In genomic region chr2:27264753-27265535, GRCh38 we compare ENCODE assay signal across 8 cellular contexts. TPM values are rescaled to one million over a fixed set of nuclear protein-coding genes. Genes with fewer than 3 reads are reported as not detected.
A peak's percentile ranks its signal among the peaks of the same experiment; 100 is the strongest.
DNase-seq lines count a peak whose midpoint lies in the region; ATAC-seq and TF ChIP-seq lines count a peak whose summit lies in the region.

No MANE protein-coding gene starts in this region.

- H3K9me3 Mint-ChIP-seq in activated naive CD4-positive, alpha-beta T cell treated with anti-CD3 and anti-CD28 coated beads for 36 hours: no peaks in the 10 kb centered on the region

- H3K9me3 ChIP-seq in DOHH2 (ENCODE audit: control insufficient read depth, insufficient read depth, low read length) (no peaks in the 10 kb centered on the region), SJCRH30 (replicated peaks) (no peaks in the 10 kb centered on the region), prostate gland (no peaks in the 10 kb centered on the region)

- no peaks in the 10 kb centered on the region for H3K79me2 ChIP-seq in DOHH2 (ENCODE audit: control insufficient read depth, low read length)
- H3K79me2 ChIP-seq in KMS-11 (ENCODE audit: insufficient read depth, low read depth): no peaks in the 10 kb centered on the region

- peaks cover 68% of the 10 kb centered on the region for H3K27me3 ChIP-seq in DOHH2 (ENCODE audit: control insufficient read depth, low read length)
- peaks cover 53% of the 10 kb centered on the region for H3K27me3 ChIP-seq in KMS-11 (ENCODE audit: insufficient read depth, low read depth)
- H3K27me3 ChIP-seq in SJCRH30: peaks cover 35% of the 10 kb centered on the region
- H3K27me3 ChIP-seq in prostate gland (replicated peaks; ENCODE audit: insufficient read depth): peaks cover 10% of the 10 kb centered on the region

- CTCF ChIA-PET in activated naive CD4-positive, alpha-beta T cell treated with anti-CD3 and anti-CD28 coated beads for 36 hours (lab: Charles Lee): interaction anchor here (0.6 to 5.1 kb wide), 17 partner anchors 8 to 419 kb away, joined by 3 to 44 read pairs (median 4); partner anchors contain the start of genes KHK and TRIM54

- no peaks in the 10 kb centered on the region for H3K9me2 ChIP-seq in DOHH2 (replicated peaks; ENCODE audit: control insufficient read depth, low read length)

- peak; percentile 80 for ATAC-seq in Right ventricle myocardium superior (ENCODE audit: poor library complexity)
- ATAC-seq in HG02970 (IDR thresholded peaks at IDR 0.05; ENCODE audit: low FRiP score, unreplicated experiment): no peak
- ATAC-seq in HG02642 (IDR thresholded peaks at IDR 0.05; ENCODE audit: poor library complexity, unreplicated experiment): no peak

- H3K9ac ChIP-seq in KMS-11: peak overlapping the region; percentile 37; the same call in 1 of the 2 replicates

- no peaks in the 10 kb centered on the region for H3F3A ChIP-seq in DOHH2 (ENCODE audit: control insufficient read depth, insufficient read depth)

- peak; percentile 73 for TF ChIP-seq CTCF in DOHH2 (IDR thresholded peaks at IDR 0.05; ENCODE audit: low read depth, low read length, poor library complexity, severe bottlenecking)
- TF ChIP-seq CTCF in KMS-11 (conservative IDR thresholded peaks at IDR 0.05; ENCODE audit: low read depth, low read length): peak; percentile 52
- TF ChIP-seq CTCF in prostate gland (IDR thresholded peaks at IDR 0.05): peak in 3 of 4 experiments; percentile 27 to 59 (median 47)

- TF ChIP-seq POLR2A in prostate gland (IDR thresholded peaks at IDR 0.05): no peak

- H3K27ac ChIP-seq in DOHH2 (ENCODE audit: low read depth, low read length) (no peak overlapping the region), KMS-11 (no peak overlapping the region), SJCRH30 (no peak overlapping the region), prostate gland (no peak overlapping the region)

- WGBS in prostate gland: 6% methylated on average over 34 of the region's 56 CpGs

- H3K4me2 ChIP-seq in DOHH2 (ENCODE audit: low read length): peak overlapping the region; percentile 89
- peak overlapping the region; percentile 84 for H3K4me2 ChIP-seq in KMS-11

- H3K36me3 ChIP-seq in DOHH2 (ENCODE audit: control insufficient read depth, low read length): no peaks in the 10 kb centered on the region
- no peaks in the 10 kb centered on the region for H3K36me3 ChIP-seq in KMS-11 (ENCODE audit: insufficient read depth)
- H3K36me3 ChIP-seq in SJCRH30: no peaks in the 10 kb centered on the region
- H3K36me3 ChIP-seq in prostate gland: no peaks in the 10 kb centered on the region

- H3K4me3 ChIP-seq in DOHH2 (ENCODE audit: low read length) (peak overlapping the region; percentile 78), KMS-11 (IDR thresholded peaks at IDR 0.05; ENCODE audit: insufficient read depth, low read depth, low read length) (peak overlapping the region; percentile 18), SJCRH30 (peak overlapping the region; percentile 46), prostate gland (peak overlapping the region in 1 of 2 donors; percentile 6)

- no peak overlapping the region for H3K27ac Mint-ChIP-seq in activated naive CD4-positive, alpha-beta T cell treated with anti-CD3 and anti-CD28 coated beads for 36 hours

- peak overlapping the region; percentile 97 for H2AFZ ChIP-seq in KMS-11 (ENCODE audit: low read depth)

- H3K36me3 Mint-ChIP-seq in activated naive CD4-positive, alpha-beta T cell treated with anti-CD3 and anti-CD28 coated beads for 36 hours (ENCODE audit: low read depth): no peaks in the 10 kb centered on the region

- H3K27me3 Mint-ChIP-seq in activated naive CD4-positive, alpha-beta T cell treated with anti-CD3 and anti-CD28 coated beads for 36 hours (ENCODE audit: low read depth): peaks cover 44% of the 10 kb centered on the region

- peak overlapping the region; percentile 77 for H3K4me3 Mint-ChIP-seq in activated naive CD4-positive, alpha-beta T cell treated with anti-CD3 and anti-CD28 coated beads for 36 hours

- H3K4me1 Mint-ChIP-seq in activated naive CD4-positive, alpha-beta T cell treated with anti-CD3 and anti-CD28 coated beads for 36 hours (ENCODE audit: low read depth): peaks cover 26% of the 10 kb centered on the region

- DNase-seq in SJCRH30 (peak; percentile 82 to 87), Right ventricle myocardium superior (peak; percentile 83), prostate gland (ENCODE audit: low spot score) (peak; percentile 53)
- DNase-seq in activated naive CD4-positive, alpha-beta T cell treated with anti-CD3 and anti-CD28 coated beads for 36 hours: peak; percentile 81

- H4K20me1 ChIP-seq in DOHH2 (ENCODE audit: control insufficient read depth, insufficient read depth, low read depth, low read length) (no peaks in the 10 kb centered on the region), KMS-11 (ENCODE audit: insufficient read depth) (no peaks in the 10 kb centered on the region)

- intact Hi-C loops in activated naive CD4-positive, alpha-beta T cell treated with anti-CD3 and anti-CD28 coated beads for 36 hours (cut with micrococcal nuclease): loop anchor here (1.0 to 5.0 kb wide), 3 partner anchors 15 to 168 kb away; no protein-coding TSS in a partner anchor
- intact Hi-C loops in Right ventricle myocardium superior (cut with DNase I) (no loop called here), prostate gland (cut with DNase I) (no loop called here)

- H3K4me1 ChIP-seq in DOHH2 (ENCODE audit: control insufficient read depth, low read length) (peaks cover 33% of the 10 kb centered on the region), KMS-11 (ENCODE audit: low read depth, poor library complexity, severe bottlenecking) (peaks cover 13% of the 10 kb centered on the region), SJCRH30 (peaks cover 5% of the 10 kb centered on the region; the same call in 1 of the 2 replicates), prostate gland (replicated peaks) (peaks cover 7% of the 10 kb centered on the region)

RNA-seq across cellular contexts. Expression of gene SLC30A3, which starts 2.1 kb away (rescaled TPM):
- total RNA-seq in SJCRH30 (2014; rRNA removed; shearing (Covaris generic)): 4.4 and 4.9 TPM in 2 replicates
- total RNA-seq in activated naive CD4-positive, alpha-beta T cell treated with anti-CD3 and anti-CD28 coated beads for 36 hours: under 1 TPM; 0.55 to 0.67 TPM
- total RNA-seq in Right ventricle myocardium superior: 10.4 TPM
- total RNA-seq in prostate gland: 100 to 1,000 TPM in 1 of 2 donors, not detected in 1; 102 TPM

RNA-seq across cellular contexts. Expression of gene DNAJC5G, which starts 10.3 kb away (rescaled TPM):
- not detected in 2 replicates for total RNA-seq in SJCRH30 (2014; rRNA removed; shearing (Covaris generic))
- not detected for total RNA-seq in activated naive CD4-positive, alpha-beta T cell treated with anti-CD3 and anti-CD28 coated beads for 36 hours
- 2.3 TPM for total RNA-seq in Right ventricle myocardium superior
- total RNA-seq in prostate gland: 10 to 100 TPM in 1 of 2 donors, not detected in 1; 16.1 TPM

RNA-seq across cellular contexts. Expression of gene TRIM54, which starts 17.3 kb away (rescaled TPM):
- total RNA-seq in SJCRH30 (2014; rRNA removed; shearing (Covaris generic)): 0.23 and 0.34 TPM in 2 replicates
- total RNA-seq in activated naive CD4-positive, alpha-beta T cell treated with anti-CD3 and anti-CD28 coated beads for 36 hours: not detected
- 301 TPM for total RNA-seq in Right ventricle myocardium superior
- total RNA-seq in prostate gland: 10 to 100 TPM in 1 of 2 donors, 1 to 10 TPM in 1; 2.8 to 17.9 TPM

RNA-seq across cellular contexts. Expression of gene UCN, which starts 43.3 kb away (rescaled TPM):
- total RNA-seq in SJCRH30 (2014; rRNA removed; shearing (Covaris generic)): 0.32 and 1.6 TPM in 2 replicates
- under 1 TPM; 0.45 to 0.89 TPM for total RNA-seq in activated naive CD4-positive, alpha-beta T cell treated with anti-CD3 and anti-CD28 coated beads for 36 hours
- 0.59 TPM for total RNA-seq in Right ventricle myocardium superior
- total RNA-seq in prostate gland: 10 to 100 TPM in 1 of 2 donors, 1 to 10 TPM in 1; 4.2 to 11.2 TPM

RNA-seq across cellular contexts. Expression of gene CAD, which starts 47.8 kb away (rescaled TPM):
- 57.8 and 61.4 TPM in 2 replicates for total RNA-seq in SJCRH30 (2014; rRNA removed; shearing (Covaris generic))
- total RNA-seq in activated naive CD4-positive, alpha-beta T cell treated with anti-CD3 and anti-CD28 coated beads for 36 hours: 100 to 1,000 TPM; 109 to 112 TPM
- 8.6 TPM for total RNA-seq in Right ventricle myocardium superior
- 10 to 100 TPM; 16.0 to 63.6 TPM for total RNA-seq in prostate gland

Comparison
In these comparisons a context has a peak if more than half of its experiments do, and no peak if none do; other contexts are left out.
1. RNA of gene TRIM54, which starts 17.3 kb away (total RNA-seq): 301 TPM in Right ventricle myocardium superior (single experiment); 2.8 to 17.9 TPM in prostate gland, 0.23 to 0.34 TPM in SJCRH30 and not detected in activated naive CD4-positive, alpha-beta T cell treated with anti-CD3 and anti-CD28 coated beads for 36 hours; every median in the first group is over 10 times any median in the second.
2. Peak in every context shown above with its lines, with median percentiles within 50 percentile points of each other: CTCF ChIP-seq and DNase-seq.